ENCODE assay signal across 8 cellular contexts in genomic region chr13:101942038-101942437, GRCh38.
DNase-seq lines count a peak whose midpoint lies in the region; ATAC-seq, FAIRE-seq and TF ChIP-seq lines count a peak whose summit lies in the region.

No MANE protein-coding gene starts in this region.

- TF ChIP-seq POLR2A in GM12891 (IDR thresholded peaks at IDR 0.05; ENCODE audit: low read depth, low read length), result no peak

- H3K9me3 Mint-ChIP-seq in activated T-helper 2 cell treated with anti-CD3 and anti-CD28 coated beads, Interferon-gamma antibody, Interleukin-2, Interleukin-4, amounts not matched to agents 10 μg/mL and 5 μg/mL and 100 μg/mL, durations not matched to agents 14 hours and 24 hours and 36 hours, result no peaks in the 10 kb centered on the region

- intact Hi-C loops in activated T-helper 2 cell treated with anti-CD3 and anti-CD28 coated beads, Interferon-gamma antibody, Interleukin-2, Interleukin-4, amounts not matched to agents 10 μg/mL and 5 μg/mL and 100 μg/mL, durations not matched to agents 14 hours and 24 hours and 36 hours (cut with micrococcal nuclease), result loop anchor here (5.0 kb wide), 2 partner anchors 515 to 615 kb away; no protein-coding TSS in a partner anchor

- H3K4me3 Mint-ChIP-seq in activated T-helper 2 cell treated with anti-CD3 and anti-CD28 coated beads, Interferon-gamma antibody, Interleukin-2, Interleukin-4, amounts not matched to agents 10 μg/mL and 5 μg/mL and 100 μg/mL, durations not matched to agents 14 hours and 24 hours and 36 hours (ENCODE audit: low read depth), result no peak overlapping the region

- no peaks in the 10 kb centered on the region for H3K36me3 Mint-ChIP-seq in activated T-helper 2 cell treated with anti-CD3 and anti-CD28 coated beads, Interferon-gamma antibody, Interleukin-2, Interleukin-4, amounts not matched to agents 10 μg/mL and 5 μg/mL and 100 μg/mL, durations not matched to agents 14 hours and 24 hours and 36 hours (ENCODE audit: low read depth)

- FAIRE-seq in GM12891 (lab: Jason Lieb, UNC), result no peak

- DNase-seq in NCI-H526 (lab: John Stamatoyannopoulos, UW) (peak; percentile 10 to 59), NCI-H526 treated with DMSO at 0.1 percent for 48 hours (lab: John Stamatoyannopoulos, UW) (no peak), NCI-H2227 treated with DMSO at 0.1 percent for 48 hours (lab: John Stamatoyannopoulos, UW) (peak; percentile 45), dedifferentiated amniotic fluid mesenchymal stem cell (ENCODE audit: extremely low spot score) (peak; percentile 27), middle frontal gyrus (ENCODE audit: extremely low spot score, low spot score) (peak; percentile 49), GM12891 (ENCODE audit: insufficient read length, low spot score) (no peak)
- no peak for DNase-seq in activated T-helper 2 cell treated with anti-CD3 and anti-CD28 coated beads, Interferon-gamma antibody, Interleukin-2, Interleukin-4, amounts not matched to agents 10 μg/mL and 5 μg/mL and 100 μg/mL, durations not matched to agents 14 hours and 24 hours and 36 hours (ENCODE audit: low spot score)

- H3K27me3 Mint-ChIP-seq in activated T-helper 2 cell treated with anti-CD3 and anti-CD28 coated beads, Interferon-gamma antibody, Interleukin-2, Interleukin-4, amounts not matched to agents 10 μg/mL and 5 μg/mL and 100 μg/mL, durations not matched to agents 14 hours and 24 hours and 36 hours (ENCODE audit: low read depth), result no peaks in the 10 kb centered on the region

- no peaks in the 10 kb centered on the region for H3K4me1 Mint-ChIP-seq in activated T-helper 2 cell treated with anti-CD3 and anti-CD28 coated beads, Interferon-gamma antibody, Interleukin-2, Interleukin-4, amounts not matched to agents 10 μg/mL and 5 μg/mL and 100 μg/mL, durations not matched to agents 14 hours and 24 hours and 36 hours (ENCODE audit: low read depth)

- H3K27ac Mint-ChIP-seq in activated T-helper 2 cell treated with anti-CD3 and anti-CD28 coated beads, Interferon-gamma antibody, Interleukin-2, Interleukin-4, amounts not matched to agents 10 μg/mL and 5 μg/mL and 100 μg/mL, durations not matched to agents 14 hours and 24 hours and 36 hours, result no peak overlapping the region

- ATAC-seq in HG03135 (IDR thresholded peaks at IDR 0.05; ENCODE audit: unreplicated experiment), result peak; percentile 51

TF ChIP-seq in GM12891, 5 proteins besides CTCF, POLR2A, EP300 and RAD21:
- TF ChIP-seq SPI1 (IDR thresholded peaks at IDR 0.05; ENCODE audit: low read depth, low read length) (no peak), TAF1 (IDR thresholded peaks at IDR 0.05; ENCODE audit: low read depth, low read length) (no peak), POLR2AphosphoS5 (IDR thresholded peaks at IDR 0.05; ENCODE audit: low read depth, low read length) (no peak), POU2F2 (IDR thresholded peaks at IDR 0.05; ENCODE audit: low read depth, low read length) (no peak), PAX5 (IDR thresholded peaks at IDR 0.05; ENCODE audit: insufficient read depth, low read length, severe bottlenecking) (no peak)

Comparison
In these comparisons a context has a peak if more than half of its experiments do, and no peak if none do; other contexts are left out.
1. DNase-seq: peak in NCI-H526 (2 of 2), NCI-H2227 treated with DMSO at 0.1 percent for 48 hours (single experiment), dedifferentiated amniotic fluid mesenchymal stem cell (single experiment) and middle frontal gyrus (single experiment); none in NCI-H526 treated with DMSO at 0.1 percent for 48 hours (single experiment), activated T-helper 2 cell treated with anti-CD3 and anti-CD28 coated beads, Interferon-gamma antibody, Interleukin-2, Interleukin-4, amounts not matched to agents 10 μg/mL and 5 μg/mL and 100 μg/mL, durations not matched to agents 14 hours and 24 hours and 36 hours (single experiment) and GM12891 (single experiment).